ENCODE assay signal across 1 cellular context in genomic region chr19:44759083-44759804, GRCh38.
A peak's percentile ranks its signal among the peaks of the same experiment; 100 is the strongest.
TF ChIP-seq lines count a peak whose summit lies in the region.

No MANE protein-coding gene starts in this region.

TF ChIP-seq in HepG2, 621 proteins besides CTCF, POLR2A, EP300 and RAD21:
- TF ChIP-seq ZSCAN22 (CRISPR knock-in tag; IDR thresholded peaks at IDR 0.05) (0 out of 2 replicates have a peak, but pooled peaks have one; percentile 2), ZNF496 (CRISPR knock-in tag; IDR thresholded peaks at IDR 0.05; ENCODE audit: insufficient replicate concordance) (no peak), HOXA9 (CRISPR knock-in tag; IDR thresholded peaks at IDR 0.05; ENCODE audit: borderline replicate concordance) (no peak)
